19 cellular contexts compared by ENCODE assay signal in genomic region chr3:119433613-119434325, GRCh38.
"Had no signal": no experiment of that assay in that cellular context is flagged by ENCODE, and none has a peak within 500 bp of the region (broad histone marks: within the 10 kb centered on the region; RNA-seq: fewer than 3 reads in every experiment).

No MANE protein-coding gene starts in this region.

- ATAC-seq: effector memory CD8-positive, alpha-beta T cell; gastrocnemius medialis; left lobe of liver; natural killer cell treated with Interleukin-12 subunit alpha and Interleukin-12 subunit beta and Interleukin-15 and Interleukin-18, amount 100 ng/mL, for 72 hours; right lobe of liver; stimulated activated naive B cell treated with anti-CD40 and anti-IgM and Interleukin-4, amounts not matched to agents 10 μg/mL and 1 μg/mL and 100 μg/mL, for 72 hours had no signal

- H3K27ac ChIP-seq: coronary artery, gastrocnemius medialis, neutrophil, parathyroid adenoma, right lobe of liver, thoracic aorta, tibial nerve had no signal

- H3K4me3 ChIP-seq: coronary artery, gastrocnemius medialis, right lobe of liver, thoracic aorta, tibial nerve had no signal

- FAIRE-seq: endometrium, keratinocyte, small intestine had no signal

- H3K9ac ChIP-seq: parathyroid adenoma had no signal

- H2AFZ ChIP-seq: parathyroid adenoma had no signal

- H3K27me3 ChIP-seq: gastrocnemius medialis, neutrophil, right lobe of liver, tibial nerve had no signal

- H3K79me2 ChIP-seq: parathyroid adenoma had no signal

- DNase-seq: dermis blood vessel endothelial cell; effector memory CD8-positive, alpha-beta T cell; gastrocnemius medialis; head of caudate nucleus; naive B cell; right lobe of liver; small intestine; stimulated activated CD4-positive, alpha-beta T cell treated with anti-CD3 and anti-CD28 coated beads, Interleukin-15, amount 100 ng/mL, for 24 hours; stimulated activated CD4-positive, alpha-beta T cell treated with anti-CD3 and anti-CD28 coated beads, Interleukin-2, amount 100 ng/mL, for 48 hours; stimulated activated naive B cell treated with anti-CD40 and anti-IgM and Interleukin-4, amounts not matched to agents 10 μg/mL and 1 μg/mL and 100 μg/mL, for 72 hours had no signal

- H3K9me3 ChIP-seq: gastrocnemius medialis, neutrophil had no signal

- H3K4me1 ChIP-seq: right lobe of liver, tibial nerve had no signal
